In the genomic region with DNA sequence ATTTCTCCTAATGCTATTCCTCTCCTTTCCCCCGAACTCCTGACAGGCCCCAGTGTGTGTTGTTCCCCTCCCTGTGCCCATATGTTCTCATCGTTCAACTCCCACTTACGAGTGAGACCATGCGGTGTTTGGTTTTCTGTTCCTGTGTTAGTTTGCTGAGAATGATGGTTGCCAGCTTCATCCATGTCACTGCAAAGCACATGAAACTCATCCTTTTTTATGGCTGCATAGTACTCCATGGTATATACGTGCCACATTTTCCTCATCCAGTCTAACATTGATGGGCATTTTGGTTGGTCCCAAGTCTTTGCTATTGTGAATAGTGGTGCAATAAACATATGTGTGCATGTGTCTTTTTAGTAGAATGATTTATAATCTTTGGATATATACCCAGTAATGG, we compare ENCODE assay signal across 9 cellular contexts. TPM values are rescaled to one million over a fixed set of nuclear protein-coding genes. Genes with fewer than 3 reads are reported as not detected.
"Had no signal": no experiment of that assay in that cellular context is flagged by ENCODE, and none has a peak within 500 bp of the region (broad histone marks: within the 10 kb centered on the region; RNA-seq: fewer than 3 reads in every experiment).

No MANE protein-coding gene starts in this region.

RNA-seq across cellular contexts. Expression of gene WNT16, which starts 38.9 kb away (rescaled TPM):
- total RNA-seq: OCI-LY7, PC-3, PC-9, Peyer's patch, Right ventricle myocardium inferior, Right ventricle myocardium superior, RPMI7951, SJSA1, SK-MEL-5 had no signal
